In genomic region chr2:199914372-199914958, GRCh38 we compare ENCODE assay signal across 15 cellular contexts. TPM values are rescaled to one million over a fixed set of nuclear protein-coding genes. Genes with fewer than 3 reads are reported as not detected.
DNase-seq lines count a peak whose midpoint lies in the region; ATAC-seq and TF ChIP-seq lines count a peak whose summit lies in the region.
"Had no signal": no experiment of that assay in that cellular context is flagged by ENCODE, and none has a peak within 500 bp of the region (broad histone marks: within the 10 kb centered on the region; RNA-seq: fewer than 3 reads in every experiment).

No MANE protein-coding gene starts in this region.

- H3K9me3 Mint-ChIP-seq in activated CD4-positive, alpha-beta T cell treated with anti-CD3 and anti-CD28 coated beads, Interleukin-2, amount 10 ng/mL, durations not matched to agents 24 days and 14 days = no peaks in the 10 kb centered on the region
- peaks cover 20% of the 10 kb centered on the region for H3K9me3 Mint-ChIP-seq in T-helper 2 cell treated with Interferon-gamma antibody and Interleukin-4, amounts not matched to agents 5 μg/mL and 100 μg/mL, for 36 hours
- H3K9me3 Mint-ChIP-seq in progenitor cell of endocrine pancreas (ENCODE audit: low read depth) = peaks cover 14% of the 10 kb centered on the region
- H3K9me3 Mint-ChIP-seq: dendritic cell treated with granulocyte-macrophage colony-stimulating factor and Interleukin-4, amounts not matched to agents 40 ng/mL and 50 ng/mL, for 4 days had no signal

- peaks cover 49% of the 10 kb centered on the region for H3K36me3 Mint-ChIP-seq in activated CD4-positive, alpha-beta T cell treated with anti-CD3 and anti-CD28 coated beads, Interleukin-2, amount 10 ng/mL, durations not matched to agents 24 days and 14 days (ENCODE audit: low read depth)
- H3K36me3 Mint-ChIP-seq in T-helper 2 cell treated with Interferon-gamma antibody and Interleukin-4, amounts not matched to agents 5 μg/mL and 100 μg/mL, for 36 hours (ENCODE audit: low read depth) = peaks cover 56% of the 10 kb centered on the region
- H3K36me3 Mint-ChIP-seq in progenitor cell of endocrine pancreas (ENCODE audit: insufficient read depth) = peaks cover 31% of the 10 kb centered on the region

- TF ChIP-seq CTCF in epithelial cell of esophagus (IDR thresholded peaks at IDR 0.05; ENCODE audit: insufficient read depth, low read depth, low read length, missing control alignments) (no peak), progenitor cell of endocrine pancreas (IDR thresholded peaks at IDR 0.05; ENCODE audit: unreplicated experiment) (no peak), foreskin fibroblast (IDR thresholded peaks at IDR 0.05; ENCODE audit: low read depth, low read length) (no peak)

- peaks cover 31% of the 10 kb centered on the region for H3K4me1 Mint-ChIP-seq in activated CD4-positive, alpha-beta T cell treated with anti-CD3 and anti-CD28 coated beads, Interleukin-2, amount 10 ng/mL, durations not matched to agents 24 days and 14 days
- peaks cover 35% of the 10 kb centered on the region for H3K4me1 Mint-ChIP-seq in T-helper 2 cell treated with Interferon-gamma antibody and Interleukin-4, amounts not matched to agents 5 μg/mL and 100 μg/mL, for 36 hours (ENCODE audit: low read depth)
- peaks cover 24% of the 10 kb centered on the region for H3K4me1 Mint-ChIP-seq in progenitor cell of endocrine pancreas (ENCODE audit: low read depth)

- peak; percentile 54 for DNase-seq in activated CD4-positive, alpha-beta T cell treated with anti-CD3 and anti-CD28 coated beads, Interleukin-2, amount 10 ng/mL, durations not matched to agents 24 days and 14 days
- DNase-seq in activated CD4-positive, alpha-beta T cell treated with anti-CD3 and anti-CD28 coated beads, Interleukin-2, amount 50 U/mL, for 1 hour = no peak
- DNase-seq in T-helper 2 cell treated with Interferon-gamma antibody and Interleukin-4, amounts not matched to agents 5 μg/mL and 100 μg/mL, for 36 hours (ENCODE audit: low spot score) = no peak
- DNase-seq in epithelial cell of esophagus (ENCODE audit: low read depth) (peak; percentile 32), progenitor cell of endocrine pancreas (ENCODE audit: low spot score, unreplicated experiment) (no peak), foreskin fibroblast (no peak)
- DNase-seq: ACHN, DMS153, gastrocnemius medialis, GOT3, NCI-H1694, transverse colon had no signal

- peak overlapping the region; percentile 18 for H3K4me3 Mint-ChIP-seq in activated CD4-positive, alpha-beta T cell treated with anti-CD3 and anti-CD28 coated beads, Interleukin-2, amount 10 ng/mL, durations not matched to agents 24 days and 14 days
- H3K4me3 Mint-ChIP-seq in T-helper 2 cell treated with Interferon-gamma antibody and Interleukin-4, amounts not matched to agents 5 μg/mL and 100 μg/mL, for 36 hours = peak overlapping the region; percentile 62
- peak overlapping the region; percentile 22 for H3K4me3 Mint-ChIP-seq in progenitor cell of endocrine pancreas (ENCODE audit: low read depth)
- H3K4me3 Mint-ChIP-seq: dendritic cell treated with granulocyte-macrophage colony-stimulating factor and Interleukin-4, amounts not matched to agents 40 ng/mL and 50 ng/mL, for 4 days had no signal

- peak overlapping the region; percentile 1 for H3K27ac Mint-ChIP-seq in activated CD4-positive, alpha-beta T cell treated with anti-CD3 and anti-CD28 coated beads, Interleukin-2, amount 10 ng/mL, durations not matched to agents 24 days and 14 days
- peak overlapping the region; percentile 34 for H3K27ac Mint-ChIP-seq in T-helper 2 cell treated with Interferon-gamma antibody and Interleukin-4, amounts not matched to agents 5 μg/mL and 100 μg/mL, for 36 hours
- H3K27ac Mint-ChIP-seq in progenitor cell of endocrine pancreas = peak overlapping the region; percentile 22
- H3K27ac Mint-ChIP-seq: dendritic cell treated with granulocyte-macrophage colony-stimulating factor and Interleukin-4, amounts not matched to agents 40 ng/mL and 50 ng/mL, for 4 days had no signal

- no peaks in the 10 kb centered on the region for H3K27me3 Mint-ChIP-seq in activated CD4-positive, alpha-beta T cell treated with anti-CD3 and anti-CD28 coated beads, Interleukin-2, amount 10 ng/mL, durations not matched to agents 24 days and 14 days
- H3K27me3 Mint-ChIP-seq in T-helper 2 cell treated with Interferon-gamma antibody and Interleukin-4, amounts not matched to agents 5 μg/mL and 100 μg/mL, for 36 hours (ENCODE audit: low read depth) = no peaks in the 10 kb centered on the region
- H3K27me3 Mint-ChIP-seq in progenitor cell of endocrine pancreas = no peaks in the 10 kb centered on the region
- H3K27me3 Mint-ChIP-seq: dendritic cell treated with granulocyte-macrophage colony-stimulating factor and Interleukin-4, amounts not matched to agents 40 ng/mL and 50 ng/mL, for 4 days had no signal

- intact Hi-C loops in activated CD4-positive, alpha-beta T cell treated with anti-CD3 and anti-CD28 coated beads, Interleukin-2, amount 10 ng/mL, durations not matched to agents 24 days and 14 days (cut with micrococcal nuclease) = loop anchor here (5.0 kb wide), 1 partner anchor 393 kb away; the partner anchor contains the start of gene SPATS2L

- no peak overlapping the region for H3K4me3 ChIP-seq in epithelial cell of esophagus (ENCODE audit: low read length)
- H3K4me3 ChIP-seq in foreskin fibroblast (ENCODE audit: low read depth in 1 of 2, low read length in 2 of 2) = no peak overlapping the region
- H3K4me3 ChIP-seq: gastrocnemius medialis, transverse colon had no signal

- ATAC-seq in esophagus mucosa (no peak), HG03196 (IDR thresholded peaks at IDR 0.05; ENCODE audit: unreplicated experiment) (no peak)
- ATAC-seq: gastrocnemius medialis had no signal

RNA-seq across cellular contexts. Expression of gene C2orf69, which starts 3.4 kb away (rescaled TPM):
- 17.1 and 17.4 TPM in 2 replicates for total RNA-seq in activated CD4-positive, alpha-beta T cell treated with anti-CD3 and anti-CD28 coated beads, Interleukin-2, amount 10 ng/mL, durations not matched to agents 24 days and 14 days
- 13.6 and 14.3 TPM in 2 replicates for total RNA-seq in progenitor cell of endocrine pancreas
- total RNA-seq in esophagus mucosa = 7.7 TPM

RNA-seq across cellular contexts. Expression of gene TYW5, which starts 40.8 kb away (rescaled TPM):
- total RNA-seq in activated CD4-positive, alpha-beta T cell treated with anti-CD3 and anti-CD28 coated beads, Interleukin-2, amount 10 ng/mL, durations not matched to agents 24 days and 14 days = 10.9 and 11.7 TPM in 2 replicates
- total RNA-seq in progenitor cell of endocrine pancreas = 16.6 and 17.9 TPM in 2 replicates
- total RNA-seq in esophagus mucosa = 4.5 TPM

RNA-seq across cellular contexts. Expression of gene MAIP1, which starts 40.9 kb away (rescaled TPM):
- total RNA-seq in activated CD4-positive, alpha-beta T cell treated with anti-CD3 and anti-CD28 coated beads, Interleukin-2, amount 10 ng/mL, durations not matched to agents 24 days and 14 days = 27.9 and 29.6 TPM in 2 replicates
- total RNA-seq in progenitor cell of endocrine pancreas = 18.8 and 20.4 TPM in 2 replicates
- 17.7 TPM for total RNA-seq in esophagus mucosa

Comparison
In these comparisons a context has a peak if more than half of its experiments do, and no peak if none do; other contexts are left out.
1. DNase-seq: peak in activated CD4-positive, alpha-beta T cell treated with anti-CD3 and anti-CD28 coated beads, Interleukin-2, amount 10 ng/mL, durations not matched to agents 24 days and 14 days (single experiment) and epithelial cell of esophagus (single experiment); none in activated CD4-positive, alpha-beta T cell treated with anti-CD3 and anti-CD28 coated beads, Interleukin-2, amount 50 U/mL, for 1 hour (single experiment), T-helper 2 cell treated with Interferon-gamma antibody and Interleukin-4, amounts not matched to agents 5 μg/mL and 100 μg/mL, for 36 hours (single experiment), progenitor cell of endocrine pancreas (single experiment) and foreskin fibroblast (0 of 2).
2. Peak in every context shown above with its lines, with median percentiles within 50 percentile points of each other: H3K27ac Mint-ChIP-seq and H3K4me3 Mint-ChIP-seq.